Comparison of ENCODE assay signal across 18 cellular contexts in the genomic region with DNA sequence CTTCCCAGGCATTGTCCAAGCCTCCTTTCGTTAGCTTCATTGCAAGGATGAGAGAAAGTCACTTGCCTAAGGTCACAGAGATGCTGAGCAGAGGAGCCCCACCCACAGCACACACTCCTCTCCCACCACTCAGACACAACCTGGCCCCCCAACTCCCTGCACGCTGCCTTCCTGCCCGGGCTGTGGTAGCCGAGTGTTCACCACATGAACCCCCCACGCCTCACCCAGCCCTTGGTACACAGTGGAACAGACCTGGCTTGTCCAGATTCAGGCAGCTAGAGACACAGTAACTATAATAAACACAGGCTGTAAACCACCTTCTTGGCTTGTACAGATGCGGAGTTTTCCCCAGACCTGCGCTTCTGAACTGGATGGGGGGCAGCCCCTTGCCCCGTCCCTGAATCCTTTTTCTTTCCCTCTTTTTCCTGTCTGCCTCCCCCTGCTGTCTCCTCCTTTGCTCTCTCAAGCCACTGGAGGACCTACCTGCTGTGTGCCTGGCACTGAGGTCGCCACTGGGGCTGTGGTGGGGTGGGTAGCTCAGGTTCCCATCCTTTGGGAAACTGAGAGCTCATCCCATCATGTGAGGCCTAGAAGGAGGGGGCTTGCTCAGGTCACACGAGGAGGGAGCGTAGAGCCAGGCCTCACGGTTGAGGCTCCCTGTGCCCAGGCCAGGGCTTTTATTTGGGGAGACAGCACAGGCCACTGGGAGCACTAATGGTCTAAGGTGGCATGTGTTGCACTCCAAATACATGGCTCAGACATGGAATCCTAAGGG. TPM values are rescaled to one million over a fixed set of nuclear protein-coding genes. Genes with fewer than 3 reads are reported as not detected.
DNase-seq lines count a peak whose midpoint lies in the region; ATAC-seq, FAIRE-seq and TF ChIP-seq lines count a peak whose summit lies in the region.
"Had no signal": no experiment of that assay in that cellular context is flagged by ENCODE, and none has a peak within 500 bp of the region (broad histone marks: within the 10 kb centered on the region; RNA-seq: fewer than 3 reads in every experiment).

No MANE protein-coding gene starts in this region.

- H3K36me3 Mint-ChIP-seq in natural killer cell treated with Interleukin-12 subunit alpha and Interleukin-12 subunit beta and Interleukin-15 and Interleukin-18, amount 100 ng/mL, for 72 hours = no peaks in the 10 kb centered on the region
- H3K36me3 Mint-ChIP-seq in natural killer cell = no peaks in the 10 kb centered on the region

- H3K79me2 ChIP-seq in hepatocyte = no peaks in the 10 kb centered on the region

- H3K27me3 ChIP-seq in hepatocyte (no peaks in the 10 kb centered on the region), psoas muscle (ENCODE audit: insufficient read depth in 3 of 3, low read length in 2 of 3) (peaks cover 0 to 3% (median 0%) of the 10 kb centered on the region in 3 donors)

- no peak for TF ChIP-seq CTCF in natural killer cell (IDR thresholded peaks at IDR 0.05)
- TF ChIP-seq CTCF in hepatocyte (IDR thresholded peaks at IDR 0.05; ENCODE audit: poor library complexity) = no peak
- TF ChIP-seq CTCF in psoas muscle (IDR thresholded peaks at IDR 0.05) = no peak
- TF ChIP-seq CTCF in GM10248 (IDR thresholded peaks at IDR 0.05; ENCODE audit: control extremely low read depth, extremely low read depth, low read depth, missing control alignments) = no peak

- H3K9me3 ChIP-seq in hepatocyte (ENCODE audit: low read depth) = no peaks in the 10 kb centered on the region
- H3K9me3 ChIP-seq in psoas muscle = no peaks in the 10 kb centered on the region

- intact Hi-C loops in natural killer cell (cut with micrococcal nuclease) (no loop called here), psoas muscle (cut with DNase I) (loop anchor here in 1 of 2 donors (5.0 kb wide), 1 partner anchor 68 kb away; no protein-coding TSS in a partner anchor)

- no peak overlapping the region for H2AFZ ChIP-seq in hepatocyte

- no peaks in the 10 kb centered on the region for H3K9me2 ChIP-seq in hepatocyte (replicated peaks; ENCODE audit: insufficient read depth)

- H3K4me1 Mint-ChIP-seq in natural killer cell treated with Interleukin-12 subunit alpha and Interleukin-12 subunit beta and Interleukin-15 and Interleukin-18, amount 100 ng/mL, for 72 hours (ENCODE audit: low read depth in 2 of 2) = no peaks in the 10 kb centered on the region
- no peaks in the 10 kb centered on the region for H3K4me1 Mint-ChIP-seq in natural killer cell

- ATAC-seq in natural killer cell treated with Interleukin-12 subunit alpha and Interleukin-12 subunit beta and Interleukin-15 and Interleukin-18, amount 100 ng/mL, for 72 hours = peak in 1 of 2 donors; percentile 40
- ATAC-seq in natural killer cell (no peak), psoas muscle (no peak), HG02870 (IDR thresholded peaks at IDR 0.05; ENCODE audit: unreplicated experiment) (no peak)
- ATAC-seq: PC-3 had no signal

- no peaks in the 10 kb centered on the region for H4K20me1 ChIP-seq in hepatocyte (ENCODE audit: insufficient read depth, poor library complexity, severe bottlenecking)

- peak overlapping the region; percentile 74 for H3K27ac ChIP-seq in hepatocyte
- peak overlapping the region; percentile 86 for H3K27ac ChIP-seq in psoas muscle

- peak; percentile 75 for FAIRE-seq in urothelium cell line (lab: Jason Lieb, UNC)
- FAIRE-seq: A204.1, GM12892 had no signal

- H3K9me3 Mint-ChIP-seq in natural killer cell treated with Interleukin-12 subunit alpha and Interleukin-12 subunit beta and Interleukin-15 and Interleukin-18, amount 100 ng/mL, for 72 hours = no peaks in the 10 kb centered on the region
- H3K9me3 Mint-ChIP-seq in natural killer cell = no peaks in the 10 kb centered on the region

- 70% methylated on average over 12 of the region's 12 CpGs for WGBS in hepatocyte (ENCODE audit: low lambda C conversion rate, missing lambda C conversion rate)
- WGBS in psoas muscle, 3 donors = 87 to 91% (median 90%) methylated on average over 12 of the region's 12 CpGs

- H3K36me3 ChIP-seq in hepatocyte (replicated peaks; ENCODE audit: insufficient read depth, low read depth) (no peaks in the 10 kb centered on the region), psoas muscle (ENCODE audit: insufficient read depth in 1 of 2, low read depth in 1 of 2) (no peaks in the 10 kb centered on the region)

- peak overlapping the region; percentile 32 for H3K4me2 ChIP-seq in hepatocyte

- POLR2A ChIA-PET in GM10248 (lab: Yijun Ruan, JAX) = no interaction called here

- H3K4me3 ChIP-seq in hepatocyte = no peak overlapping the region
- no peak overlapping the region for H3K4me3 ChIP-seq in psoas muscle

- peaks cover 74% of the 10 kb centered on the region for H3K4me1 ChIP-seq in hepatocyte (ENCODE audit: insufficient read depth)
- H3K4me1 ChIP-seq in psoas muscle = peaks cover 16% of the 10 kb centered on the region

- peak; percentile 26 for DNase-seq in natural killer cell treated with Interleukin-12 subunit alpha and Interleukin-12 subunit beta and Interleukin-15 and Interleukin-18, amount 100 ng/mL, for 72 hours (ENCODE audit: low spot score)
- DNase-seq in natural killer cell (no peak), hepatocyte (ENCODE audit: low spot score) (no peak), psoas muscle (no peak), urothelium cell line (ENCODE audit: low spot score) (no peak), NCI-H1694 (lab: John Stamatoyannopoulos, UW) (no peak), GM10248 (ENCODE audit: extremely low spot score) (no peak)
- DNase-seq: C1 segment of cervical spinal cord, GDM1, GOT3, NCI-H1417, NCI-H1930, NCI-H2171 treated with DMSO at 0.1 percent for 48 hours, NCI-H446 treated with DMSO at 0.1 percent for 48 hours, PC-3 had no signal

- H3K27ac Mint-ChIP-seq in natural killer cell treated with Interleukin-12 subunit alpha and Interleukin-12 subunit beta and Interleukin-15 and Interleukin-18, amount 100 ng/mL, for 72 hours = no peak overlapping the region
- H3K27ac Mint-ChIP-seq in natural killer cell = no peak overlapping the region

- CTCF ChIA-PET in GM10248 (lab: Yijun Ruan, JAX) = interaction anchor here (1.0 to 2.0 kb wide), 10 partner anchors 10 to 262 kb away, joined by 3 to 9 read pairs (median 3); no protein-coding TSS in a partner anchor

- H3K27me3 Mint-ChIP-seq in natural killer cell treated with Interleukin-12 subunit alpha and Interleukin-12 subunit beta and Interleukin-15 and Interleukin-18, amount 100 ng/mL, for 72 hours = peaks cover 11 to 23% of the 10 kb centered on the region in 2 donors
- H3K27me3 Mint-ChIP-seq in natural killer cell (ENCODE audit: low read depth in 2 of 2) = peaks cover 8 to 24% of the 10 kb centered on the region in 2 donors

- no peak overlapping the region for H3K4me3 Mint-ChIP-seq in natural killer cell treated with Interleukin-12 subunit alpha and Interleukin-12 subunit beta and Interleukin-15 and Interleukin-18, amount 100 ng/mL, for 72 hours
- H3K4me3 Mint-ChIP-seq in natural killer cell = no peak overlapping the region

RNA-seq across cellular contexts. Expression of gene SYNPO, which starts 55.7 kb away (rescaled TPM):
- 1 to 10 TPM; 1.0 to 9.3 TPM for total RNA-seq in natural killer cell treated with Interleukin-12 subunit alpha and Interleukin-12 subunit beta and Interleukin-15 and Interleukin-18, amount 100 ng/mL, for 72 hours
- under 1 TPM in 2 of 3 donors, not detected in 1; 0.16 to 0.48 TPM for total RNA-seq in natural killer cell
- 6.9 and 8.4 TPM in 2 replicates for total RNA-seq in hepatocyte
- 5.3 and 7.1 TPM in 2 replicates for polyA plus RNA-seq in hepatocyte
- 100 to 1,000 TPM; 447 to 745 (median 673) TPM for total RNA-seq in psoas muscle
- 100 to 1,000 TPM; 136 to 855 (median 503) TPM for polyA plus RNA-seq in psoas muscle

Comparison
In these comparisons a context has a peak if more than half of its experiments do, and no peak if none do; other contexts are left out.
1. RNA of gene SYNPO, which starts 55.7 kb away (total RNA-seq): 447 to 745 TPM in psoas muscle; 1.0 to 9.3 TPM in natural killer cell treated with Interleukin-12 subunit alpha and Interleukin-12 subunit beta and Interleukin-15 and Interleukin-18, amount 100 ng/mL, for 72 hours, 6.9 to 8.4 TPM in hepatocyte and 0.16 to 0.48 TPM in natural killer cell; every median in the first group is over 10 times any median in the second.